In the genomic region with DNA sequence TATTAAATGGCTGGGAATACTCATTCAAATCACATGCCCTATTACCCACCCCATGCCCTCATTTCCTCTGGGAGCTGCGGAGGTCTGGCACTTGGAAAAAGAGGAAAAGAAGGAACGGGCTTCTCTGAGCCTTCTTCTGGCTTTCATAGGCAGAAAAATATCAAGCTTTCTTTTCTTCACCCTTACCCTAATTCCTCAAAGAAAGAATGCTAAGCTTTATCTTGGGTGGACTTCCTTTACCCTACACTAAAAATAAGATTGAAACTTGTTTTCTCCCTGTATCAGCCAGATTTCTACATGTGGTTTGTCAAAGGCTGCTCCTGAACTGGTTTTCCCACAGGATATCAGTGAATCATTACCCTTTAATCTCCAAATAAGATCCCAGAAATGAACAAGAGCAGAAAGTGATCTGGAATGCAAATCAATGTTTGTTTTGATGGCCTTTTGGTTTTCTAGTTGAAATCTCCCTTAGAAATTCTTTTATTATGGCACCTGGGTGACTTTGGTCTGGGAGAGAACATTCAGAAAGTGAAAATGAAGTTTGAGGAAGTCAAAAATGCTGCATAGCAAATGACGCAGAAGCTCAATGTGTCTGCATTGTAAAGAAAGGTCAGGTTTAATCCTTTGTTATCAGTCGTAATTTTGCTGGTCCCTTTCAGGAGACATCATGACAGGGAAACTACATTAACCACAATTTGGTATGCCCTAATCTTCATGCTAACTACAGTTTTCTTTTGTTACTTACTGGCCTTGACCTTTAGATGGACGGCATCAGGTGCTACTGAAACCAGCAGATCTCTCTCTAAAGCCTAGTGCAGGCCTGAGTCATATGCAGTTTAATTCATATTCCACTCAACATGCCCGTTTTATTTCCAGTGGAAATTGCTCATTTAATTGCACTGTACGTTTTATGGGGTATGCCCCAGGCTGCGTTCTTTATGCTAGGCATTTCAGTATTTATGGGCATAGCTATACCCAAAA, we compare ENCODE assay signal across 8 cellular contexts. TPM values are rescaled to one million over a fixed set of nuclear protein-coding genes. Genes with fewer than 3 reads are reported as not detected.
DNase-seq lines count a peak whose midpoint lies in the region; ATAC-seq, FAIRE-seq and TF ChIP-seq lines count a peak whose summit lies in the region.

No MANE protein-coding gene starts in this region.

- H3K9ac ChIP-seq in HepG2 (ENCODE audit: insufficient read depth, low read depth, low read length) = peak overlapping the region; percentile 68

- H3K4me3 Mint-ChIP-seq in activated naive CD4-positive, alpha-beta T cell treated with anti-CD3 and anti-CD28 coated beads, Interleukin-2, amount 10 ng/mL, durations not matched to agents 7 days and 5 days = peak overlapping the region; percentile 57

- no peak for TF ChIP-seq POLR2A in HepG2 (IDR thresholded peaks at IDR 0.05; ENCODE audit: insufficient read depth in 1 of 2, low read depth in 2 of 2, low read length in 2 of 2)

- peak overlapping the region; percentile 87 for H3K27ac Mint-ChIP-seq in activated naive CD4-positive, alpha-beta T cell treated with anti-CD3 and anti-CD28 coated beads, Interleukin-2, amount 10 ng/mL, durations not matched to agents 7 days and 5 days

- CTCF ChIA-PET in activated naive CD4-positive, alpha-beta T cell treated with anti-CD3 and anti-CD28 coated beads, Interleukin-2, amount 10 ng/mL, durations not matched to agents 7 days and 5 days (lab: Charles Lee) = interaction anchor here (1.0 to 4.3 kb wide), 18 partner anchors 17 to 561 kb away, joined by 3 to 126 read pairs (median 6); a partner anchor contains a TSS
- CTCF ChIA-PET in HepG2 (lab: Yijun Ruan, JAX; ENCODE audit: low intra/inter-chr PET ratio, low total read pairs) = interaction anchor here (3.0 to 5.1 kb wide), 2 partner anchors 32 to 167 kb away, joined by 16 to 47 read pairs; no protein-coding TSS in a partner anchor

- H3K36me3 ChIP-seq in bronchial epithelial cell (ENCODE audit: control insufficient read depth, insufficient read depth, low read length) (no peaks in the 10 kb centered on the region), HepG2 (replicated peaks in 1 of 2; ENCODE audit: control insufficient read depth in 1 of 2, insufficient read depth in 2 of 2, low read length in 2 of 2) (no peaks in the 10 kb centered on the region), thoracic aorta (no peaks in the 10 kb centered on the region)

- TF ChIP-seq CTCF in bronchial epithelial cell (IDR thresholded peaks at IDR 0.05; ENCODE audit: insufficient read depth, low read length, severe bottlenecking) (no peak), HepG2 (CRISPR knock-in tag; IDR thresholded peaks at IDR 0.05) (no peak), thoracic aorta (IDR thresholded peaks at IDR 0.05) (no peak)

- peaks cover 7% of the 10 kb centered on the region for H3K27me3 Mint-ChIP-seq in activated naive CD4-positive, alpha-beta T cell treated with anti-CD3 and anti-CD28 coated beads, Interleukin-2, amount 10 ng/mL, durations not matched to agents 7 days and 5 days

- peaks cover 79% of the 10 kb centered on the region for H3K4me1 ChIP-seq in HepG2 (ENCODE audit: insufficient read depth, low read length)
- peaks cover 7 to 43% of the 10 kb centered on the region in 2 donors for H3K4me1 ChIP-seq in thoracic aorta (ENCODE audit: control insufficient read depth in 1 of 2, low read depth in 2 of 2)

- TSS peak; percentile 63 for BruUV-seq in HepG2 (replicated peaks; lab: Mats Ljungman, UMichigan)

- no peak; the same call in 1 of the 2 replicates for TF ChIP-seq RAD21 in HepG2 (CRISPR knock-in tag; IDR thresholded peaks at IDR 0.05)

- intact Hi-C loops in HepG2 (cut with micrococcal nuclease; ENCODE audit: unreplicated experiment) = loop anchor here (1.0 to 5.0 kb wide), 4 partner anchors 22 to 251 kb away; no protein-coding TSS in a partner anchor

- H2AFZ ChIP-seq in HepG2 (ENCODE audit: low read length) = peak overlapping the region; percentile 85

- ATAC-seq in HG02763 (IDR thresholded peaks at IDR 0.05; ENCODE audit: unreplicated experiment) = peak; percentile 56
- ATAC-seq in HepG2 = peak; percentile 61
- ATAC-seq in thoracic aorta (ENCODE audit: insufficient number of reproducible peaks, low FRiP score, low read depth) = peak; percentile 49

- H3K4me1 Mint-ChIP-seq in activated naive CD4-positive, alpha-beta T cell treated with anti-CD3 and anti-CD28 coated beads, Interleukin-2, amount 10 ng/mL, durations not matched to agents 7 days and 5 days = peaks cover 44% of the 10 kb centered on the region

- peaks cover 12% of the 10 kb centered on the region for H3K79me2 ChIP-seq in HepG2 (ENCODE audit: insufficient read depth, low read length)

- in situ Hi-C loops in HepG2 (cut with HindIII; ENCODE audit: extremely low pct_ligation_motif_present, low pct_unique_long_range_greater_than_20kb) = loop anchor here (5.0 to 10.0 kb wide), 2 partner anchors 46 to 559 kb away; a partner anchor contains a TSS

- no peak for DNase-seq in activated naive CD4-positive, alpha-beta T cell treated with anti-CD3 and anti-CD28 coated beads, Interleukin-2, amount 10 ng/mL, durations not matched to agents 7 days and 5 days
- DNase-seq in activated naive CD4-positive, alpha-beta T cell (lab: John Stamatoyannopoulos, UW) = no peak
- peak; percentile 29 for DNase-seq in NCI-H446 treated with DMSO at 0.1 percent for 48 hours (lab: John Stamatoyannopoulos, UW)
- peak; percentile 67 for DNase-seq in bronchial epithelial cell (ENCODE audit: low read depth)
- peak; percentile 91 for DNase-seq in HepG2 (ENCODE audit: low spot score)
- no peak for DNase-seq in thoracic aorta (ENCODE audit: low spot score)
- DNase-seq in HuH-7 (ENCODE audit: low spot score) = no peak

- H3K27ac ChIP-seq in HepG2 (ENCODE audit: extremely low read length, insufficient read depth, low read length) (peak overlapping the region; percentile 81), thoracic aorta (peak overlapping the region; percentile 90 to 97)

- H3K36me3 Mint-ChIP-seq in activated naive CD4-positive, alpha-beta T cell treated with anti-CD3 and anti-CD28 coated beads, Interleukin-2, amount 10 ng/mL, durations not matched to agents 7 days and 5 days = no peaks in the 10 kb centered on the region

- no peaks in the 10 kb centered on the region for H3K9me3 ChIP-seq in HepG2 (ENCODE audit: low read length)
- no peaks in the 10 kb centered on the region for H3K9me3 ChIP-seq in thoracic aorta

- no peaks in the 10 kb centered on the region for H3K9me3 Mint-ChIP-seq in activated naive CD4-positive, alpha-beta T cell treated with anti-CD3 and anti-CD28 coated beads, Interleukin-2, amount 10 ng/mL, durations not matched to agents 7 days and 5 days

- H4K20me1 ChIP-seq in HepG2 (ENCODE audit: insufficient read depth, low read length) = no peaks in the 10 kb centered on the region

- 30% methylated on average over 8 of the region's 8 CpGs for WGBS in HepG2 (ENCODE audit: low lambda C conversion rate)

- FAIRE-seq in bronchial epithelial cell (lab: Jason Lieb, UNC) (no peak), HepG2 (lab: Jason Lieb, UNC) (peak; percentile 4)

- POLR2A ChIA-PET in HepG2 (lab: Yijun Ruan, JAX) = interaction anchor here (0.8 to 4.5 kb wide), 11 partner anchors 23 to 232 kb away, joined by 3 to 81 read pairs (median 6); a partner anchor contains a TSS

- H3K4me3 ChIP-seq in bronchial epithelial cell (ENCODE audit: low read depth, low read length) (no peak overlapping the region), HepG2 (replicated peaks in 1 of 3; ENCODE audit: insufficient read depth in 1 of 3, low read depth in 2 of 3, low read length in 3 of 3) (peak overlapping the region in 2 of 3 experiments; percentile 50 to 52; a peak in 3 of 6 replicates), thoracic aorta (peak overlapping the region; percentile 69)

- TF ChIP-seq EP300 in HepG2 (IDR thresholded peaks at IDR 0.05; ENCODE audit: low read depth in 2 of 2, low read length in 2 of 2) = peak in 1 of 2 experiments; percentile 59; a peak in 2 of 4 replicates
- TF ChIP-seq EP300 in HepG2 (CRISPR knock-in tag; IDR thresholded peaks at IDR 0.05; ENCODE audit: borderline replicate concordance) = peak; percentile 44; the same call in 1 of the 2 replicates

- H3K4me2 ChIP-seq in HepG2 (ENCODE audit: low read depth, low read length) = peak overlapping the region; percentile 77

- no peaks in the 10 kb centered on the region for H3K27me3 ChIP-seq in bronchial epithelial cell (ENCODE audit: control insufficient read depth, insufficient read depth, low read length)
- no peaks in the 10 kb centered on the region for H3K27me3 ChIP-seq in HepG2 (ENCODE audit: control insufficient read depth in 1 of 2, insufficient read depth in 2 of 2, low read length in 2 of 2)
- H3K27me3 ChIP-seq in thoracic aorta (replicated peaks; ENCODE audit: insufficient read depth) = no peaks in the 10 kb centered on the region

RNA-seq across cellular contexts. Expression of a gene that starts 46.6 kb away (rescaled TPM):
- 30.5 and 34.3 TPM in 2 replicates for total RNA-seq in bronchial epithelial cell
- total RNA-seq in HepG2 (2016; rRNA removed; fragmentation: Illumina TruSeq; extraction: Trizol) = 97.7 and 164 TPM in 2 replicates
- 14.2 and 15.3 TPM in 2 replicates for total RNA-seq in HepG2 (2016; cell fraction: cytosol; rRNA removed; fragmentation: Illumina TruSeq; extraction: Trizol; ENCODE audit: low read depth)
- 105 and 171 TPM in 2 replicates for total RNA-seq in HepG2 (2016; cell fraction: insoluble cytoplasmic fraction; rRNA removed; fragmentation: Illumina TruSeq; extraction: Trizol)
- 84.7 and 87.9 TPM in 2 replicates for total RNA-seq in HepG2 (2016; cell fraction: membrane; rRNA removed; fragmentation: Illumina TruSeq; extraction: Trizol)
- 152 and 163 TPM in 2 replicates for total RNA-seq in HepG2 (2016; cell fraction: nucleus; rRNA removed; fragmentation: Illumina TruSeq; extraction: Trizol)
- 52.3 and 73.3 TPM in 2 replicates for polyA plus RNA-seq in HepG2 (2011; rRNA removed)
- polyA plus RNA-seq in HepG2 (2011; cell fraction: cytosol; rRNA removed) = 28.9 and 35.7 TPM in 2 replicates
- polyA plus RNA-seq in HepG2 (2011; cell fraction: nucleus; rRNA removed) = 80.5 and 102 TPM in 2 replicates
- 166 and 486 TPM in 2 replicates for polyA plus RNA-seq in HepG2 (2012)
- polyA plus RNA-seq in HepG2 (2016; cell fraction: cytosol; fragmentation: Illumina TruSeq; extraction: Trizol; ENCODE audit: low read depth) = 36.5 and 45.0 TPM in 2 replicates
- polyA plus RNA-seq in HepG2 (2016; cell fraction: insoluble cytoplasmic fraction; fragmentation: Illumina TruSeq; extraction: Trizol; ENCODE audit: low read depth) = 1,088 and 1,120 TPM in 2 replicates
- polyA plus RNA-seq in HepG2 (2016; cell fraction: membrane; fragmentation: Illumina TruSeq; extraction: Trizol; ENCODE audit: low read depth) = 139 and 151 TPM in 2 replicates
- 525 and 575 TPM in 2 replicates for polyA plus RNA-seq in HepG2 (2016; cell fraction: nucleus; fragmentation: Illumina TruSeq; extraction: Trizol; ENCODE audit: insufficient read depth, low read depth)
- 11.2 and 12.3 TPM in 2 replicates for polyA minus RNA-seq in HepG2 (2011; rRNA and poly(A)+ RNA removed; ENCODE audit: low replicate concordance)
- 34.8 and 38.9 TPM in 2 replicates for polyA minus RNA-seq in HepG2 (2011; cell fraction: cytosol; rRNA and poly(A)+ RNA removed)
- 205 and 222 TPM in 2 replicates for polyA minus RNA-seq in HepG2 (2011; cell fraction: nucleus; rRNA and poly(A)+ RNA removed)
- total RNA-seq in thoracic aorta = 10 to 100 TPM; 60.1 to 98.4 TPM

Comparison
In these comparisons a context has a peak if more than half of its experiments do, and no peak if none do; other contexts are left out.
1. DNase-seq: peak in NCI-H446 treated with DMSO at 0.1 percent for 48 hours (single experiment), bronchial epithelial cell (single experiment) and HepG2 (single experiment); none in activated naive CD4-positive, alpha-beta T cell treated with anti-CD3 and anti-CD28 coated beads, Interleukin-2, amount 10 ng/mL, durations not matched to agents 7 days and 5 days (single experiment), activated naive CD4-positive, alpha-beta T cell (0 of 4), thoracic aorta (single experiment) and HuH-7 (single experiment).
2. Peak in every context shown above with its lines, with median percentiles within 50 percentile points of each other: ATAC-seq.